ENCODE assay signal across 8 cellular contexts in the genomic region with DNA sequence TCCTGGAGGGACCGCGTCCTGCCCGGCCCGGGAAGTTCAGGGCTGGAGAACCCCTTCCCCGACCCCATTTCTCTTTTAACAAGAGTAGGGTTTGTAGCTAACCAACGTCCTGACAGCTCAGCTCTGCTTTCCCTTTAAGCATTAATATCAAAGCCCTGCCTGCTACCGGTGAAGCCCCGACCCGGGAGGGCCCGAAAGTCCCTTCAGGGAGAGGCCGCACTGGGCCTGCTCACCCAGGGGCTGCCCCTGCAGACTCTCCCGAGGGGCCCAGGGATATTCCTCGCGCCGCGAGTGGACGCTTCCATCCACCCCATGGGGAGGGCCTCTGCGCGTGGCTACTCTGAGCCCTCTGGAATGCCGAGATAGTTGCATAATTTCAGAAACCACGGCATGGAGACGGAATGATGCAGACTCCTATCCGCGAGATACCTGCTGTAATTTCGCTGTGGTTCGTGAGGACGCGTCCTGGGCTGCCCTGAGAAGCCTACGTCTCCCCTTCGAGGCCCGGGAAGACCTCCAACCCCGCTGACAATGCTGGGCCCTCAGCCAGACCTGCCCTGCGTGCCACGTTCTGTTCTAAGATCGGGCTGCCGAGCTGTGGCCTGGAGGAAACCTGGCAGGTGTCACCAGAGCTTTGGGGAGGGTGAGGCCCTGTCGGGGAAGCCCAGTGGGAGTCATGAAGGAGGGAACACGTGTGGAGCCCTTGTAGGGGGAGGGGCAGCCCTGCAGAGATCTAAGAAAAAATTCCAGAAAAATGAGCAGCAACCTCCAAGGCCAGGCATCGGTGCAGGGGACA. TPM values are rescaled to one million over a fixed set of nuclear protein-coding genes. Genes with fewer than 3 reads are reported as not detected.
A peak's percentile ranks its signal among the peaks of the same experiment; 100 is the strongest.
DNase-seq lines count a peak whose midpoint lies in the region; ATAC-seq and TF ChIP-seq lines count a peak whose summit lies in the region.

No MANE protein-coding gene starts in this region.

- 0 out of 2 replicates have a peak, but pooled peaks cover 5% of the 10 kb centered on the region for H3K4me1 ChIP-seq in HUES48 (ENCODE audit: control insufficient read depth, insufficient read depth, low read length)
- H3K4me1 ChIP-seq in esophagus muscularis mucosa, result peaks cover 45 to 61% (median 48%) of the 10 kb centered on the region in 4 donors
- H3K4me1 ChIP-seq in tibial nerve, result peaks cover 0 to 45% (median 36%) of the 10 kb centered on the region in 4 donors

- H4K20me1 ChIP-seq in neural cell (ENCODE audit: insufficient read depth), result peaks cover 14% of the 10 kb centered on the region

- peak; percentile 22 for ATAC-seq in GM19395 (IDR thresholded peaks at IDR 0.05; ENCODE audit: unreplicated experiment)

- intact Hi-C loops in esophagus muscularis mucosa (cut with DNase I), result loop anchor here (2.0 to 5.0 kb wide), 3 partner anchors 43 to 97 kb away; a partner anchor contains a TSS

- H3K4me2 ChIP-seq in neural cell (ENCODE audit: low read length), result peak overlapping the region; percentile 97

- TF ChIP-seq CTCF in BJ (IDR thresholded peaks at IDR 0.05; ENCODE audit: insufficient read depth, low read depth, low read length), result no peak
- no peak for TF ChIP-seq CTCF in esophagus muscularis mucosa (IDR thresholded peaks at IDR 0.05)
- TF ChIP-seq CTCF in neural cell (IDR thresholded peaks at IDR 0.05; ENCODE audit: poor library complexity, severe bottlenecking), result no peak
- TF ChIP-seq CTCF in tibial nerve (IDR thresholded peaks at IDR 0.05), result no peak

- H3K9ac ChIP-seq in HUES48 (ENCODE audit: low read depth, low read length) (peak overlapping the region; percentile 70; the same call in 1 of the 2 replicates), neural cell (ENCODE audit: low read length) (peak overlapping the region; percentile 89)

- CTCF ChIA-PET in BJ (lab: Yijun Ruan, JAX), result interaction anchor here (1.2 to 3.0 kb wide), 6 partner anchors 14 to 118 kb away, joined by 3 to 23 read pairs (median 4); no protein-coding TSS in a partner anchor

- TF ChIP-seq POLR2A in esophagus muscularis mucosa (IDR thresholded peaks at IDR 0.05; ENCODE audit: low read depth), result no peak
- TF ChIP-seq POLR2A in tibial nerve (IDR thresholded peaks at IDR 0.05), result no peak

- H3K4me3 ChIP-seq in BJ (ENCODE audit: low read depth, low read length) (peak overlapping the region; percentile 57), HUES48 (ENCODE audit: low read depth, low read length) (peak overlapping the region; percentile 66), esophagus muscularis mucosa (peak overlapping the region; percentile 73 to 97 (median 80)), neural cell (ENCODE audit: low read length) (peak overlapping the region; percentile 82), tibial nerve (peak overlapping the region; percentile 74 to 92 (median 84))

- H3K27ac ChIP-seq in HUES48 (ENCODE audit: low read depth, low read length), result peak overlapping the region; percentile 84
- peak overlapping the region; percentile 91 to 99 (median 96) for H3K27ac ChIP-seq in esophagus muscularis mucosa (replicated peaks in 1 of 4)
- peak overlapping the region; percentile 90 for H3K27ac ChIP-seq in neural cell (ENCODE audit: low read length)
- peak overlapping the region; percentile 85 to 98 (median 94) for H3K27ac ChIP-seq in tibial nerve

- H3K9me2 ChIP-seq in neural cell (ENCODE audit: insufficient read depth, low read length), result no peaks in the 10 kb centered on the region

- POLR2A ChIA-PET in BJ (lab: Charles Lee), result no interaction called here

- DNase-seq in BJ (ENCODE audit: low read depth) (no peak), esophagus muscularis mucosa (ENCODE audit: extremely low spot score) (no peak), tibial nerve (ENCODE audit: low spot score in 2 of 2) (no peak), OCI-M2 (lab: John Stamatoyannopoulos, UW; ENCODE audit: unreplicated experiment) (no peak)
- DNase-seq in activated CD8-positive, alpha-beta memory T cell treated with anti-CD3 and anti-CD28 coated beads, Interleukin-2, amount 50 U/mL, for 4 hours, result peak; percentile 57

- H3K9me3 ChIP-seq in HUES48 (ENCODE audit: control insufficient read depth, insufficient read depth, low read length) (peaks cover 43% of the 10 kb centered on the region), esophagus muscularis mucosa (no peaks in the 10 kb centered on the region), neural cell (ENCODE audit: low read length) (peaks cover 6% of the 10 kb centered on the region), tibial nerve (no peaks in the 10 kb centered on the region)

- no peaks in the 10 kb centered on the region for H3K27me3 ChIP-seq in BJ (ENCODE audit: control insufficient read depth, insufficient read depth, low read length)
- peaks cover 4% of the 10 kb centered on the region for H3K27me3 ChIP-seq in HUES48 (ENCODE audit: control insufficient read depth, insufficient read depth, low read length)
- H3K27me3 ChIP-seq in esophagus muscularis mucosa, result no peaks in the 10 kb centered on the region
- no peaks in the 10 kb centered on the region for H3K27me3 ChIP-seq in neural cell (ENCODE audit: insufficient read depth, low read depth, low read length)
- no peaks in the 10 kb centered on the region for H3K27me3 ChIP-seq in tibial nerve

- no peak for TF ChIP-seq RAD21 in neural cell (conservative IDR thresholded peaks at IDR 0.05)

- H3F3A ChIP-seq in neural cell (ENCODE audit: insufficient read depth, low read length, poor library complexity, severe bottlenecking), result peaks cover 7% of the 10 kb centered on the region

- H3K79me2 ChIP-seq in neural cell (replicated peaks; ENCODE audit: insufficient read depth, low read length), result peaks cover 28% of the 10 kb centered on the region

- TF ChIP-seq EP300 in esophagus muscularis mucosa (IDR thresholded peaks at IDR 0.05) (no peak), neural cell (conservative IDR thresholded peaks at IDR 0.05; ENCODE audit: poor library complexity, severe bottlenecking) (no peak), tibial nerve (IDR thresholded peaks at IDR 0.05) (no peak)

- peak overlapping the region; percentile 73 for H2AFZ ChIP-seq in neural cell (ENCODE audit: low read depth, low read length)

- H3K36me3 ChIP-seq in BJ (ENCODE audit: control insufficient read depth, insufficient read depth, low read length) (peaks cover 1% of the 10 kb centered on the region; the same call in 1 of the 2 replicates), HUES48 (ENCODE audit: control insufficient read depth, insufficient read depth, low read length) (peaks cover 11% of the 10 kb centered on the region; the same call in 1 of the 2 replicates), esophagus muscularis mucosa (peaks cover 0 to 6% (median 2%) of the 10 kb centered on the region in 4 donors), neural cell (ENCODE audit: insufficient read depth, low read length) (peaks cover 6% of the 10 kb centered on the region), tibial nerve (peaks cover 0 to 18% (median 0%) of the 10 kb centered on the region in 3 donors)

- 34% methylated on average over 11 of the region's 39 CpGs for WGBS in esophagus muscularis mucosa
- WGBS in tibial nerve, 2 donors, result 34 to 67% methylated on average over 14 to 27 of the region's 39 CpGs

TF ChIP-seq in neural cell, 6 proteins besides CTCF, POLR2A, EP300 and RAD21:
- TF ChIP-seq POLR2AphosphoS5 (IDR thresholded peaks at IDR 0.05) (no peak), MXI1 (conservative IDR thresholded peaks at IDR 0.05; ENCODE audit: poor library complexity, severe bottlenecking) (no peak), SMC3 (conservative IDR thresholded peaks at IDR 0.05; ENCODE audit: poor library complexity) (no peak), TAF1 (IDR thresholded peaks at IDR 0.05; ENCODE audit: low read depth) (no peak), EZH2 (IDR thresholded peaks at IDR 0.05; ENCODE audit: borderline replicate concordance, insufficient read depth, low read length, poor library complexity, severe bottlenecking) (no peak)
- TF ChIP-seq, protein P1, sequence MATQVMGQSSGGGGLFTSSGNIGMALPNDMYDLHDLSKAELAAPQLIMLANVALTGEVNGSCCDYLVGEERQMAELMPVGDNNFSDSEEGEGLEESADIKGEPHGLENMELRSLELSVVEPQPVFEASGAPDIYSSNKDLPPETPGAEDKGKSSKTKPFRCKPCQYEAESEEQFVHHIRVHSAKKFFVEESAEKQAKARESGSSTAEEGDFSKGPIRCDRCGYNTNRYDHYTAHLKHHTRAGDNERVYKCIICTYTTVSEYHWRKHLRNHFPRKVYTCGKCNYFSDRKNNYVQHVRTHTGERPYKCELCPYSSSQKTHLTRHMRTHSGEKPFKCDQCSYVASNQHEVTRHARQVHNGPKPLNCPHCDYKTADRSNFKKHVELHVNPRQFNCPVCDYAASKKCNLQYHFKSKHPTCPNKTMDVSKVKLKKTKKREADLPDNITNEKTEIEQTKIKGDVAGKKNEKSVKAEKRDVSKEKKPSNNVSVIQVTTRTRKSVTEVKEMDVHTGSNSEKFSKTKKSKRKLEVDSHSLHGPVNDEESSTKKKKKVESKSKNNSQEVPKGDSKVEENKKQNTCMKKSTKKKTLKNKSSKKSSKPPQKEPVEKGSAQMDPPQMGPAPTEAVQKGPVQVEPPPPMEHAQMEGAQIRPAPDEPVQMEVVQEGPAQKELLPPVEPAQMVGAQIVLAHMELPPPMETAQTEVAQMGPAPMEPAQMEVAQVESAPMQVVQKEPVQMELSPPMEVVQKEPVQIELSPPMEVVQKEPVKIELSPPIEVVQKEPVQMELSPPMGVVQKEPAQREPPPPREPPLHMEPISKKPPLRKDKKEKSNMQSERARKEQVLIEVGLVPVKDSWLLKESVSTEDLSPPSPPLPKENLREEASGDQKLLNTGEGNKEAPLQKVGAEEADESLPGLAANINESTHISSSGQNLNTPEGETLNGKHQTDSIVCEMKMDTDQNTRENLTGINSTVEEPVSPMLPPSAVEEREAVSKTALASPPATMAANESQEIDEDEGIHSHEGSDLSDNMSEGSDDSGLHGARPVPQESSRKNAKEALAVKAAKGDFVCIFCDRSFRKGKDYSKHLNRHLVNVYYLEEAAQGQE (IDR thresholded peaks at IDR 0.05; ENCODE audit: borderline replicate concordance), result no peak

RNA-seq across cellular contexts. Expression of a gene that starts 1.0 kb away (rescaled TPM):
- polyA plus RNA-seq in BJ (2011; rRNA removed) (58.5 and 106 TPM in 2 replicates), neural cell (325 and 487 TPM in 2 replicates)
- 83.2 and 114 TPM in 2 replicates for polyA minus RNA-seq in BJ (2011; rRNA and poly(A)+ RNA removed)
- total RNA-seq in esophagus muscularis mucosa (100 to 1,000 TPM; 110 to 245 (median 172) TPM), tibial nerve (100 to 1,000 TPM; 134 to 255 (median 193) TPM)
- 283 and 371 TPM in 2 replicates for polyA minus RNA-seq in neural cell

RNA-seq across cellular contexts. Expression of a gene that starts 39.8 kb away (rescaled TPM):
- polyA plus RNA-seq in BJ (2011; rRNA removed), result 77.5 and 94.4 TPM in 2 replicates
- polyA minus RNA-seq in BJ (2011; rRNA and poly(A)+ RNA removed), result 41.9 and 58.6 TPM in 2 replicates
- total RNA-seq in esophagus muscularis mucosa, result 10 to 100 TPM; 54.5 to 63.1 (median 59.8) TPM
- polyA plus RNA-seq in neural cell, result 106 and 109 TPM in 2 replicates
- polyA minus RNA-seq in neural cell, result 58.3 and 68.7 TPM in 2 replicates
- total RNA-seq in tibial nerve, result 100 to 1,000 TPM in 1 of 4 donors, 10 to 100 TPM in 3; 66.2 to 140 (median 83.2) TPM
